Comparison of ENCODE assay signal across 23 cellular contexts in genomic region chr14:102906616-102907302, GRCh38. TPM values are rescaled to one million over a fixed set of nuclear protein-coding genes. Genes with fewer than 3 reads are reported as not detected.
"Had no signal": no experiment of that assay in that cellular context is flagged by ENCODE, and none has a peak within 500 bp of the region (broad histone marks: within the 10 kb centered on the region; RNA-seq: fewer than 3 reads in every experiment).

No MANE protein-coding gene starts in this region.

- ATAC-seq: activated CD4-positive, CD25-positive, alpha-beta regulatory T cell treated with anti-CD3 and anti-CD28 coated beads, Interleukin-2, amount 50 U/mL, for 24 hours; activated naive CD4-positive, alpha-beta T cell treated with anti-CD3 and anti-CD28 coated beads, Interleukin-2, amount 50 U/mL, for 72 hours; left cardiac atrium; left ventricle myocardium superior; mucosa of descending colon; right lobe of liver had no signal

- FAIRE-seq: frontal cortex had no signal

- H3K9me3 ChIP-seq: mucosa of descending colon, right lobe of liver, stomach, thyroid gland, upper lobe of left lung had no signal

- H3K4me1 ChIP-seq: right lobe of liver, stomach, upper lobe of left lung had no signal

- H3K27ac ChIP-seq: coronary artery, dorsolateral prefrontal cortex, hepatocyte, right lobe of liver, stomach, thyroid gland, upper lobe of left lung, WERI-Rb-1 had no signal

- H3K27me3 ChIP-seq: dorsolateral prefrontal cortex, hepatocyte, right lobe of liver, stomach, thyroid gland, upper lobe of left lung had no signal

- DNase-seq: activated CD4-positive, alpha-beta memory T cell treated with anti-CD3 and anti-CD28 coated beads for 36 hours; activated CD4-positive, alpha-beta T cell treated with anti-CD3 and anti-CD28 coated beads for 48 hours; activated CD8-positive, alpha-beta memory T cell treated with anti-CD3 and anti-CD28 coated beads, Interleukin-2, amount 50 U/mL, for 48 hours; activated T-cell treated with anti-CD3 and anti-CD28 coated beads, Interleukin-2, amount 50 U/mL, for 24 hours; effector memory CD4-positive, alpha-beta T cell; islet precursor cell; left cardiac atrium; left ventricle myocardium superior; right lobe of liver; stimulated activated CD4-positive, alpha-beta T cell treated with anti-CD3 and anti-CD28 coated beads, Interleukin-2, amount 100 ng/mL, for 48 hours; stomach; T-helper 17 cell; T1000; thyroid gland; WERI-Rb-1 had no signal

- H3K4me3 ChIP-seq: coronary artery, dorsolateral prefrontal cortex, hepatocyte, mucosa of descending colon, right lobe of liver, stomach, thyroid gland, upper lobe of left lung had no signal

RNA-seq across cellular contexts. Expression of gene AMN, which starts 15.7 kb away (rescaled TPM):
- total RNA-seq: left ventricle myocardium superior had no signal
